Comparison of ENCODE assay signal across 8 cellular contexts in the genomic region with DNA sequence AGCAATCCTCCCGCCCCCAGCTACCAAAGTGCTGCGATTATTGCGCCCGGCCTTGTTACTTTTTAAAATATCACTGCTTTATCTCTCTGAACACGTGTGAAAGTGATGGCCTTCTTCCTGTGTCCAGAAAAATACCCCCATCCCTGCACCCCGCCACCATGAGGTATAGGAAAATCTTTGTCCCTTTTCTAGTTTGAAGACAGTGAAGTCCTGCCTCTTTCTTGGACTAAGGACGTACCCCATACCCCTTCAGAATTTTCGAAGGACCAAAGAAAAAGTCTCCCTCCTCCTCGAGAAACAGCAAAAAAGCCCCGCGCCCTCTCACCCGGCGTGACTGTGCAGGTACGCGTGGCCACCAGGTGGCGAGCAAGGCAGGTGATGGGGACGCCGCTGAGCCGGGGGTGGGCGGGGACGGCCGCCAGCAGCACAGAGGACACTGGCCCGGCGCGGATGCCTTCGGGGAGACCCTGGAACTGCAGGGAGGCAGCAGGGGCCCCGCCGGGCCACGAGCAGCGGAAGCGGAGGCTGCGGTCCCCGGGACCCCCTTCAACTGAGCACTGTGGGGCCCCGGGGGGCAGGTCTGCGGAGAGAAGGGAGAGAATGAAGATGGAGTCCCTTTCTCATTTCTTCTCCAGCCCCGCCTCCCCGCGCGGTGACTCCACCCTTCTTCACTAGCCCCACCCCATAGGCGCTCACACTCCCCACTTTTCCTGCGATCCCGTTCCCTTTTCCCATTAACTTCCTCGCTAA. TPM values are rescaled to one million over a fixed set of nuclear protein-coding genes. Genes with fewer than 3 reads are reported as not detected.
DNase-seq lines count a peak whose midpoint lies in the region; ATAC-seq and TF ChIP-seq lines count a peak whose summit lies in the region.

No MANE protein-coding gene starts in this region.

- TF ChIP-seq POLR2A in right lobe of liver (IDR thresholded peaks at IDR 0.05): no peak

- H3K4me1 ChIP-seq in right lobe of liver: peaks cover 0 to 18% (median 0%) of the 10 kb centered on the region in 4 donors

- 6% methylated on average over 20 of the region's 43 CpGs for WGBS in right lobe of liver (ENCODE audit: insufficient coverage, low coverage, low lambda C conversion rate, missing lambda C conversion rate)

- H3K36me3 ChIP-seq in right lobe of liver: no peaks in the 10 kb centered on the region

- peak; percentile 69 for ATAC-seq in HG02885 (IDR thresholded peaks at IDR 0.05; ENCODE audit: poor library complexity, unreplicated experiment)
- ATAC-seq in right lobe of liver: peak; percentile 68 to 73 (median 70)

- DNase-seq in NCI-H2107 treated with DMSO at 0.1 percent for 48 hours (lab: John Stamatoyannopoulos, UW; ENCODE audit: unreplicated experiment) (peak; percentile 35), NCI-H2107 (lab: John Stamatoyannopoulos, UW) (no peak), NCI-H460 (ENCODE audit: extremely low read depth, low read depth) (peak; percentile 70), dermis microvascular lymphatic vessel endothelial cell (ENCODE audit: low read depth in 2 of 2) (peak; percentile 31 to 75), right lobe of liver (peak; percentile 87 to 89 (median 88))
- DNase-seq in activated CD4-positive, alpha-beta T cell treated with anti-CD3 and anti-CD28 coated beads, Interleukin-2, amount 50 U/mL, for 24 hours (ENCODE audit: low read depth in 1 of 2, low spot score in 1 of 2): peak; percentile 81 to 83
- peak; percentile 90 for DNase-seq in stimulated activated CD4-positive, alpha-beta T cell treated with anti-CD3 and anti-CD28 coated beads, Interleukin-4, amount 100 ng/mL, for 1 hour

- H3K27ac ChIP-seq in right lobe of liver: no peak overlapping the region

- no peaks in the 10 kb centered on the region for H3K9me3 ChIP-seq in right lobe of liver

- intact Hi-C loops in right lobe of liver (cut with DNase I): loop anchor here in 1 of 2 donors (5.0 kb wide), 1 partner anchor 69 kb away; no protein-coding TSS in a partner anchor

- H3K4me3 ChIP-seq in right lobe of liver: peak overlapping the region; percentile 65 to 77 (median 75)

- H3K27me3 ChIP-seq in right lobe of liver: no peaks in the 10 kb centered on the region

- TF ChIP-seq CTCF in right lobe of liver (IDR thresholded peaks at IDR 0.05): peak; percentile 86 to 90 (median 88)

RNA-seq across cellular contexts. Expression of a gene that starts 3.2 kb away (rescaled TPM):
- 1.2 and 1.6 TPM in 2 replicates for total RNA-seq in NCI-H460 (2014; rRNA removed; shearing (Covaris generic))
- polyA plus RNA-seq in NCI-H460 (2014; cell fraction: nucleus; rRNA removed): 4.0 and 4.5 TPM in 2 replicates
- total RNA-seq in dermis microvascular lymphatic vessel endothelial cell (0.13 TPM in 2 replicates), right lobe of liver (1 to 10 TPM; 1.3 to 4.5 (median 2.8) TPM)

RNA-seq across cellular contexts. Expression of a gene that starts 27.3 kb away (rescaled TPM):
- total RNA-seq in NCI-H460 (2014; rRNA removed; shearing (Covaris generic)): 0.66 TPM in 1 of 2 replicates, not detected in the other
- polyA plus RNA-seq in NCI-H460 (2014; cell fraction: nucleus; rRNA removed): not detected in 2 replicates
- total RNA-seq in dermis microvascular lymphatic vessel endothelial cell (not detected in 2 replicates), right lobe of liver (under 1 TPM; 0.27 to 0.80 (median 0.49) TPM)

RNA-seq across cellular contexts. Expression of a gene that starts 27.4 kb away (rescaled TPM):
- total RNA-seq in NCI-H460 (2014; rRNA removed; shearing (Covaris generic)): 77.3 and 88.4 TPM in 2 replicates
- polyA plus RNA-seq in NCI-H460 (2014; cell fraction: nucleus; rRNA removed): 111 and 174 TPM in 2 replicates
- total RNA-seq in dermis microvascular lymphatic vessel endothelial cell (73.6 and 75.7 TPM in 2 replicates), right lobe of liver (100 to 1,000 TPM; 210 to 439 (median 345) TPM)

RNA-seq across cellular contexts. Expression of a gene that starts 30.1 kb away (rescaled TPM):
- 0.27 and 1.2 TPM in 2 replicates for total RNA-seq in NCI-H460 (2014; rRNA removed; shearing (Covaris generic))
- polyA plus RNA-seq in NCI-H460 (2014; cell fraction: nucleus; rRNA removed): not detected in 2 replicates
- total RNA-seq in dermis microvascular lymphatic vessel endothelial cell (not detected in 2 replicates), right lobe of liver (1 to 10 TPM in 1 of 6 experiments, under 1 TPM in 1, not detected in 4; 1.00 to 1.2 TPM)

RNA-seq across cellular contexts. Expression of a gene that starts 33.7 kb away (rescaled TPM):
- total RNA-seq in NCI-H460 (2014; rRNA removed; shearing (Covaris generic)): not detected in 2 replicates
- not detected in 2 replicates for polyA plus RNA-seq in NCI-H460 (2014; cell fraction: nucleus; rRNA removed)
- total RNA-seq in dermis microvascular lymphatic vessel endothelial cell (not detected in 2 replicates), right lobe of liver (1 to 10 TPM; 1.7 to 7.7 (median 4.1) TPM)
